In genomic region chr3:27641888-27642601, GRCh38 we compare ENCODE assay signal across 33 cellular contexts.
DNase-seq lines count a peak whose midpoint lies in the region; ATAC-seq, FAIRE-seq and TF ChIP-seq lines count a peak whose summit lies in the region.
"Had no signal": no experiment of that assay in that cellular context is flagged by ENCODE, and none has a peak within 500 bp of the region (broad histone marks: within the 10 kb centered on the region; RNA-seq: fewer than 3 reads in every experiment).

No MANE protein-coding gene starts in this region.

- H3K27me3 Mint-ChIP-seq in GM23338 (ENCODE audit: insufficient read depth, low read depth, poor library complexity), result peaks cover 2% of the 10 kb centered on the region
- H3K27me3 Mint-ChIP-seq: activated CD4-positive, alpha-beta memory T cell treated with anti-CD3 and anti-CD28 coated beads for 36 hours; activated naive CD4-positive, alpha-beta T cell treated with anti-CD3 and anti-CD28 coated beads, Interleukin-2, amount 50 U/mL, for 24 hours; activated T-helper 17 cell treated with anti-CD3 and anti-CD28 coated beads, Interleukin-2, amount 50 U/mL, for 72 hours; CD4-positive, alpha-beta T cell; effector memory CD8-positive, alpha-beta T cell; stimulated activated memory B cell treated with anti-CD40 and anti-IgM and Interleukin-4, amounts not matched to agents 10 μg/mL and 1 μg/mL and 100 μg/mL, for 72 hours had no signal

- no peak for TF ChIP-seq POLR2A in A549 (IDR thresholded peaks at IDR 0.05; ENCODE audit: low read length)
- no peak for TF ChIP-seq POLR2A in GM12878 (IDR thresholded peaks at IDR 0.05; ENCODE audit: low read depth, low read length)

- no peak overlapping the region for H3K4me3 ChIP-seq in A549
- H3K4me3 ChIP-seq in GM12878, result no peak overlapping the region
- peak overlapping the region in 1 of 2 donors; percentile 37 for H3K4me3 ChIP-seq in kidney (ENCODE audit: low read length in 2 of 2)
- H3K4me3 ChIP-seq in mucosa of descending colon, result no peak overlapping the region
- H3K4me3 ChIP-seq in GM23338, result no peak overlapping the region
- H3K4me3 ChIP-seq: colonic mucosa, esophagus muscularis mucosa, ovary, right atrium auricular region, uterus had no signal

- peaks cover 25% of the 10 kb centered on the region for H3K4me1 ChIP-seq in A549
- H3K4me1 ChIP-seq in GM12878 (ENCODE audit: control insufficient read depth, insufficient read depth, low read length), result no peaks in the 10 kb centered on the region; the same call in 1 of the 2 replicates
- peaks cover 4 to 22% of the 10 kb centered on the region in 2 donors for H3K4me1 ChIP-seq in kidney (ENCODE audit: control insufficient read depth in 1 of 2, insufficient read depth in 1 of 2, low read depth in 1 of 2, low read length in 2 of 2)
- no peaks in the 10 kb centered on the region for H3K4me1 ChIP-seq in mucosa of descending colon (ENCODE audit: low read depth)
- H3K4me1 ChIP-seq in GM23338 (ENCODE audit: insufficient read depth), result no peaks in the 10 kb centered on the region
- H3K4me1 ChIP-seq: colonic mucosa, esophagus muscularis mucosa, right atrium auricular region, uterus had no signal

- TF ChIP-seq EP300 in A549 (IDR thresholded peaks at IDR 0.05), result no peak
- TF ChIP-seq EP300 in GM12878 (IDR thresholded peaks at IDR 0.05; ENCODE audit: borderline replicate concordance in 1 of 2, control insufficient read depth in 1 of 2, low read depth in 2 of 2, low read length in 2 of 2), result no peak

- H4K20me1 ChIP-seq in GM12878 (ENCODE audit: control insufficient read depth, insufficient read depth) (no peaks in the 10 kb centered on the region), GM23338 (replicated peaks; ENCODE audit: insufficient read depth) (no peaks in the 10 kb centered on the region)

- peak overlapping the region in 1 of 2 experiments; percentile 52; a peak in 3 of 6 replicates for H3K27ac ChIP-seq in A549
- no peak overlapping the region for H3K27ac ChIP-seq in GM12878 (ENCODE audit: control insufficient read depth, insufficient read depth)
- peak overlapping the region; percentile 48 to 85 for H3K27ac ChIP-seq in kidney (ENCODE audit: low read depth in 2 of 2, low read length in 2 of 2)
- no peak overlapping the region for H3K27ac ChIP-seq in substantia nigra (ENCODE audit: low read depth, low read length, poor library complexity, severe bottlenecking)
- no peak overlapping the region for H3K27ac ChIP-seq in GM23338 (ENCODE audit: low read depth)
- H3K27ac ChIP-seq: colonic mucosa, esophagus muscularis mucosa, HL-60, ovary, right atrium auricular region, uterus had no signal

- POLR2A ChIA-PET in A549 (lab: Yijun Ruan, JAX) (interaction anchor here (1.2 kb wide), 1 partner anchor 9 kb away, joined by 5 read pairs; no protein-coding TSS in a partner anchor), GM12878 (lab: Charles Lee) (interaction anchor here (0.7 kb wide), 1 partner anchor 282 kb away, joined by 6 read pairs; no protein-coding TSS in a partner anchor)

- BruUV-seq in GM12878 (replicated peaks; lab: Mats Ljungman, UMichigan), result no TSS peak

- H3K9ac ChIP-seq in GM12878 (ENCODE audit: control insufficient read depth, insufficient read depth, low read length), result no peak overlapping the region
- no peak overlapping the region for H3K9ac ChIP-seq in kidney (ENCODE audit: low read length in 2 of 2)

- intact Hi-C loops in GM12878 (cut with micrococcal nuclease; ENCODE audit: unreplicated experiment) (no loop called here), kidney (cut with DNase I) (no loop called here), mucosa of descending colon (cut with DNase I, micrococcal nuclease) (no loop called here)

- no peak overlapping the region for H2AFZ ChIP-seq in GM12878 (ENCODE audit: control insufficient read depth, low read depth, low read length)
- no peak overlapping the region for H2AFZ ChIP-seq in GM23338

- 69% methylated on average over 5 of the region's 5 CpGs for WGBS in A549 (ENCODE audit: missing lambda C conversion rate)
- WGBS in GM12878 (ENCODE audit: insufficient coverage, insufficient replicate concordance, low lambda C conversion rate, missing lambda C conversion rate), result 9% methylated on average over 5 of the region's 5 CpGs

- no peaks in the 10 kb centered on the region for H3K9me3 Mint-ChIP-seq in stimulated activated effector memory CD8-positive, alpha-beta T cell treated with anti-CD3 and anti-CD28 coated beads, Interleukin-12 subunit alpha, Interleukin-12 subunit beta, amount 100 ng/mL, for 72 hours
- H3K9me3 Mint-ChIP-seq in GM23338, result no peaks in the 10 kb centered on the region
- H3K9me3 Mint-ChIP-seq: activated CD4-positive, alpha-beta memory T cell treated with anti-CD3 and anti-CD28 coated beads for 36 hours; activated naive CD4-positive, alpha-beta T cell treated with anti-CD3 and anti-CD28 coated beads, Interleukin-2, amount 50 U/mL, for 24 hours; CD4-positive, alpha-beta T cell; effector memory CD8-positive, alpha-beta T cell; nephron progenitor cell; stimulated activated memory B cell treated with anti-CD40 and anti-IgM and Interleukin-4, amounts not matched to agents 10 μg/mL and 1 μg/mL and 100 μg/mL, for 72 hours had no signal

- H3K4me2 ChIP-seq in A549 (peak overlapping the region; percentile 35), GM12878 (ENCODE audit: control insufficient read depth, insufficient read depth) (no peak overlapping the region), GM23338 (no peak overlapping the region)

- CTCF ChIA-PET in A549 (lab: Yijun Ruan, JAX) (interaction anchor here (0.7 to 1.4 kb wide), 5 partner anchors 9 to 39 kb away, joined by 3 to 4 read pairs (median 3); no protein-coding TSS in a partner anchor), GM12878 (lab: Yijun Ruan, JAX) (interaction anchor here (0.7 kb wide), 2 partner anchors 16 to 80 kb away, joined by 3 read pairs; no protein-coding TSS in a partner anchor)

- no peaks in the 10 kb centered on the region for H3K36me3 Mint-ChIP-seq in stimulated activated effector memory CD8-positive, alpha-beta T cell treated with anti-CD3 and anti-CD28 coated beads, Interleukin-12 subunit alpha, Interleukin-12 subunit beta, amount 100 ng/mL, for 72 hours
- H3K36me3 Mint-ChIP-seq in GM23338 (ENCODE audit: low read depth), result no peaks in the 10 kb centered on the region
- H3K36me3 Mint-ChIP-seq: activated CD4-positive, alpha-beta memory T cell treated with anti-CD3 and anti-CD28 coated beads for 36 hours; activated naive CD4-positive, alpha-beta T cell treated with anti-CD3 and anti-CD28 coated beads, Interleukin-2, amount 50 U/mL, for 24 hours; stimulated activated memory B cell treated with anti-CD40 and anti-IgM and Interleukin-4, amounts not matched to agents 10 μg/mL and 1 μg/mL and 100 μg/mL, for 72 hours had no signal

- DNase-seq in A549 (ENCODE audit: low read depth in 1 of 2, low spot score in 1 of 2) (no peak), GM12878 (ENCODE audit: low read depth, low spot score) (no peak), kidney (no peak), mucosa of descending colon (no peak), substantia nigra (lab: John Stamatoyannopoulos, UW) (no peak), GM23338 (ENCODE audit: low spot score) (no peak)
- no peak for DNase-seq in stimulated activated effector memory CD8-positive, alpha-beta T cell treated with anti-CD3 and anti-CD28 coated beads, Interleukin-12 subunit alpha, Interleukin-12 subunit beta, amount 100 ng/mL, for 72 hours (ENCODE audit: low spot score in 2 of 2)
- DNase-seq: 8988T; activated CD4-positive, alpha-beta memory T cell treated with anti-CD3 and anti-CD28 coated beads for 36 hours; amygdala; CD4-positive, alpha-beta T cell; colonic mucosa; DMS 273 treated with DMSO at 0.1 percent for 48 hours; effector memory CD8-positive, alpha-beta T cell; NCI-H1092; NCI-H187; NCI-H2171; NCI-H524; nephron progenitor cell; NK-92 treated with Interleukin-12 subunit alpha and Interleukin-12 subunit beta, amount 100 ng/mL, for 24 hours; ovary; stimulated activated CD4-positive, alpha-beta T cell treated with anti-CD3 and anti-CD28 coated beads, Interleukin-12 subunit alpha, Interleukin-12 subunit beta, amount 100 ng/mL, for 4 hours; stimulated activated CD4-positive, alpha-beta T cell treated with anti-CD3 and anti-CD28 coated beads, Interleukin-4, amount 100 ng/mL, for 24 hours; uterus had no signal

- no peaks in the 10 kb centered on the region for H3K9me2 ChIP-seq in GM23338 (ENCODE audit: insufficient read depth)

- ATAC-seq in A549, result peak in 1 of 2 experiments; percentile 48; a peak in 3 of 6 replicates
- peak; percentile 70 for ATAC-seq in GM12878
- peak; percentile 50 for ATAC-seq in mucosa of descending colon
- no peak for ATAC-seq in HG03108 (IDR thresholded peaks at IDR 0.05; ENCODE audit: unreplicated experiment)
- ATAC-seq in stimulated activated effector memory CD8-positive, alpha-beta T cell treated with anti-CD3 and anti-CD28 coated beads, Interleukin-12 subunit alpha, Interleukin-12 subunit beta, amount 100 ng/mL, for 72 hours, result no peak
- ATAC-seq in GM23338, result no peak
- ATAC-seq: activated T-helper 17 cell treated with anti-CD3 and anti-CD28 coated beads, Interleukin-2, amount 50 U/mL, for 72 hours; effector memory CD8-positive, alpha-beta T cell; stimulated activated memory B cell treated with anti-CD40 and anti-IgM and Interleukin-4, amounts not matched to agents 10 μg/mL and 1 μg/mL and 100 μg/mL, for 72 hours had no signal

- peaks cover 9% of the 10 kb centered on the region for H3K4me1 Mint-ChIP-seq in stimulated activated effector memory CD8-positive, alpha-beta T cell treated with anti-CD3 and anti-CD28 coated beads, Interleukin-12 subunit alpha, Interleukin-12 subunit beta, amount 100 ng/mL, for 72 hours
- peaks cover 8% of the 10 kb centered on the region; the same call in 2 of the 3 replicates for H3K4me1 Mint-ChIP-seq in GM23338
- H3K4me1 Mint-ChIP-seq: nephron progenitor cell had no signal

- in situ Hi-C loops in GM12878 (cut with MboI), result no loop called here

- H3K9me3 ChIP-seq in A549, result no peaks in the 10 kb centered on the region
- H3K9me3 ChIP-seq in GM12878 (replicated peaks; ENCODE audit: control insufficient read depth, insufficient read depth, low read length), result no peaks in the 10 kb centered on the region
- H3K9me3 ChIP-seq in kidney (ENCODE audit: control insufficient read depth in 1 of 2, low read length in 2 of 2), result no peaks in the 10 kb centered on the region
- no peaks in the 10 kb centered on the region for H3K9me3 ChIP-seq in mucosa of descending colon
- H3K9me3 ChIP-seq: colonic mucosa, esophagus muscularis mucosa, ovary, right atrium auricular region, uterus had no signal

- H3K27me3 ChIP-seq in GM12878 (replicated peaks in 1 of 2; ENCODE audit: control insufficient read depth in 2 of 2, insufficient read depth in 2 of 2, low read length in 1 of 2), result no peaks in the 10 kb centered on the region; a peak in 1 of 4 replicates
- H3K27me3 ChIP-seq in GM23338 (ENCODE audit: insufficient read depth), result no peaks in the 10 kb centered on the region
- H3K27me3 ChIP-seq: colonic mucosa, esophagus muscularis mucosa, ovary, right atrium auricular region, uterus had no signal

- TF ChIP-seq RAD21 in A549 (conservative IDR thresholded peaks at IDR 0.05 in 1 of 2, IDR thresholded peaks at IDR 0.05 in 1 of 2) (no peak), GM12878 (IDR thresholded peaks at IDR 0.05; ENCODE audit: insufficient read depth, low read depth, low read length) (no peak)

- SMC1A ChIA-PET in GM12878 (lab: Charles Lee; ENCODE audit: uncharacterized antibody, unreplicated experiment), result interaction anchor here (0.9 to 1.7 kb wide), 3 partner anchors 17 to 39 kb away, joined by 3 to 5 read pairs (median 4); no protein-coding TSS in a partner anchor

- no peaks in the 10 kb centered on the region for H3K79me2 ChIP-seq in GM12878 (ENCODE audit: control insufficient read depth, insufficient read depth, low read length)
- no peaks in the 10 kb centered on the region for H3K79me2 ChIP-seq in GM23338 (replicated peaks; ENCODE audit: insufficient read depth)

- H3K36me3 ChIP-seq in GM12878 (ENCODE audit: control insufficient read depth in 2 of 2, insufficient read depth in 2 of 2, low read length in 1 of 2), result no peaks in the 10 kb centered on the region
- no peaks in the 10 kb centered on the region for H3K36me3 ChIP-seq in kidney (ENCODE audit: control insufficient read depth in 1 of 2, insufficient read depth in 2 of 2, low read length in 2 of 2)
- H3K36me3 ChIP-seq in mucosa of descending colon (ENCODE audit: low read depth), result no peaks in the 10 kb centered on the region
- no peaks in the 10 kb centered on the region for H3K36me3 ChIP-seq in GM23338 (ENCODE audit: insufficient read depth)
- H3K36me3 ChIP-seq: colonic mucosa, esophagus muscularis mucosa, ovary, right atrium auricular region, uterus had no signal

- no peak for TF ChIP-seq CTCF in A549 (IDR thresholded peaks at IDR 0.05)
- TF ChIP-seq CTCF in GM12878 (IDR thresholded peaks at IDR 0.05 in 2 of 3, conservative IDR thresholded peaks at IDR 0.05 in 1 of 3; ENCODE audit: control insufficient read depth in 2 of 3, extremely low read depth in 1 of 3, insufficient read depth in 1 of 3, low read depth in 3 of 3, low read length in 3 of 3), result no peak
- TF ChIP-seq CTCF in kidney (IDR thresholded peaks at IDR 0.05; ENCODE audit: borderline replicate concordance, extremely low read depth, insufficient read depth), result no peak
- TF ChIP-seq CTCF in mucosa of descending colon (IDR thresholded peaks at IDR 0.05), result no peak
- TF ChIP-seq CTCF in GM23338 (conservative IDR thresholded peaks at IDR 0.05; ENCODE audit: low read depth in 2 of 2), result no peak

- no peak overlapping the region for H3K27ac Mint-ChIP-seq in stimulated activated effector memory CD8-positive, alpha-beta T cell treated with anti-CD3 and anti-CD28 coated beads, Interleukin-12 subunit alpha, Interleukin-12 subunit beta, amount 100 ng/mL, for 72 hours
- no peak overlapping the region for H3K27ac Mint-ChIP-seq in GM23338
- H3K27ac Mint-ChIP-seq: activated CD4-positive, alpha-beta memory T cell treated with anti-CD3 and anti-CD28 coated beads for 36 hours; activated naive CD4-positive, alpha-beta T cell treated with anti-CD3 and anti-CD28 coated beads, Interleukin-2, amount 50 U/mL, for 24 hours; activated T-helper 17 cell treated with anti-CD3 and anti-CD28 coated beads, Interleukin-2, amount 50 U/mL, for 72 hours; CD4-positive, alpha-beta T cell; nephron progenitor cell; stimulated activated memory B cell treated with anti-CD40 and anti-IgM and Interleukin-4, amounts not matched to agents 10 μg/mL and 1 μg/mL and 100 μg/mL, for 72 hours had no signal

- RAD21 ChIA-PET in GM12878 (lab: Charles Lee; ENCODE audit: unreplicated experiment), result no interaction called here

- FAIRE-seq in A549 (lab: Jason Lieb, UNC), result no peak
- no peak for FAIRE-seq in GM12878 (lab: Jason Lieb, UNC)
- no peak for FAIRE-seq in kidney (lab: Jason Lieb, UNC)
- FAIRE-seq: frontal cortex, GM12892 had no signal

- no peak overlapping the region for H3K4me3 Mint-ChIP-seq in stimulated activated effector memory CD8-positive, alpha-beta T cell treated with anti-CD3 and anti-CD28 coated beads, Interleukin-12 subunit alpha, Interleukin-12 subunit beta, amount 100 ng/mL, for 72 hours
- no peak overlapping the region for H3K4me3 Mint-ChIP-seq in GM23338
- H3K4me3 Mint-ChIP-seq: activated CD4-positive, alpha-beta memory T cell treated with anti-CD3 and anti-CD28 coated beads for 36 hours; activated naive CD4-positive, alpha-beta T cell treated with anti-CD3 and anti-CD28 coated beads, Interleukin-2, amount 50 U/mL, for 24 hours; activated T-helper 17 cell treated with anti-CD3 and anti-CD28 coated beads, Interleukin-2, amount 50 U/mL, for 72 hours; CD4-positive, alpha-beta T cell; effector memory CD8-positive, alpha-beta T cell; nephron progenitor cell; stimulated activated memory B cell treated with anti-CD40 and anti-IgM and Interleukin-4, amounts not matched to agents 10 μg/mL and 1 μg/mL and 100 μg/mL, for 72 hours had no signal

- H3F3A ChIP-seq in GM23338 (replicated peaks; ENCODE audit: low read depth), result no peaks in the 10 kb centered on the region

Comparison
In these comparisons a context has a peak if more than half of its experiments do, and no peak if none do; other contexts are left out.
1. ATAC-seq: peak in GM12878 (single experiment) and mucosa of descending colon (single experiment); none in HG03108 (single experiment), stimulated activated effector memory CD8-positive, alpha-beta T cell treated with anti-CD3 and anti-CD28 coated beads, Interleukin-12 subunit alpha, Interleukin-12 subunit beta, amount 100 ng/mL, for 72 hours (single experiment) and GM23338 (single experiment).
2. H3K27ac ChIP-seq: peak in kidney (2 of 2); none in GM12878 (single experiment), substantia nigra (single experiment) and GM23338 (single experiment).